Comparison of ENCODE assay signal across 13 cellular contexts in the genomic region with DNA sequence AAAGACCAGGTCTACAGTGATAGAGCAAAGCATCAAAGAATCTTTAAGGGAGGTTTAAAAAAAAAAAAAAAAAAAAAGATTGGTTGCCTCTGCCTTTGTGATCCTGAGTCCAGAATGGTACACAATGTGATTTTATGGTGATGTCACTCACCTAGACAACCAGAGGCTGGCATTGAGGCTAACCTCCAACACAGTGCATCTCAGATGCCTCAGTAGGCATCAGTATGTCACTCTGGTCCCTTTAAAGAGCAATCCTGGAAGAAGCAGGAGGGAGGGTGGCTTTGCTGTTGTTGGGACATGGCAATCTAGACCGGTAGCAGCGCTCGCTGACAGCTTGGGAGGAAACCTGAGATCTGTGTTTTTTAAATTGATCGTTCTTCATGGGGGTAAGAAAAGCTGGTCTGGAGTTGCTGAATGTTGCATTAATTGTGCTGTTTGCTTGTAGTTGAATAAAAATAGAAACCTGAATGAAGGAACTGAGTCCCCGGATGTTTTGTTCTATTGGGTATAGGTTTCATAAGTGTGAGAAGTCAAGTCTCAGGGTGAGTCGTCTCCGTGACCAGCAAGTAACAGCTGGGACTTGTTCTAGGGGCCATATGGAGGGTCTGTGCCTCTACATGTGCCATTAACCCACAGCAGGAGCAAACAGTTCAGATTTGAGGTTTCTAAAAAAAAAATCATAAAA. TPM values are rescaled to one million over a fixed set of nuclear protein-coding genes. Genes with fewer than 3 reads are reported as not detected.
DNase-seq lines count a peak whose midpoint lies in the region; ATAC-seq and TF ChIP-seq lines count a peak whose summit lies in the region.
"Had no signal": no experiment of that assay in that cellular context is flagged by ENCODE, and none has a peak within 500 bp of the region (broad histone marks: within the 10 kb centered on the region; RNA-seq: fewer than 3 reads in every experiment).

No MANE protein-coding gene starts in this region.

- H3K4me3 Mint-ChIP-seq in activated CD4-positive, alpha-beta T cell treated with anti-CD3 and anti-CD28 coated beads for 36 hours: no peak overlapping the region
- no peak overlapping the region for H3K4me3 Mint-ChIP-seq in nephron progenitor cell

- intact Hi-C loops in activated CD4-positive, alpha-beta T cell treated with anti-CD3 and anti-CD28 coated beads for 36 hours (cut with DNase I, micrococcal nuclease): no loop called here
- intact Hi-C loops in thyroid gland (cut with DNase I): no loop called here
- intact Hi-C loops in dorsolateral prefrontal cortex (cut with DNase I): no loop called here

- TF ChIP-seq CTCF in OCI-LY1 (IDR thresholded peaks at IDR 0.05; ENCODE audit: low read length) (no peak), nephron progenitor cell (IDR thresholded peaks at IDR 0.05) (no peak), thyroid gland (IDR thresholded peaks at IDR 0.05) (no peak), dorsolateral prefrontal cortex (IDR thresholded peaks at IDR 0.05 in 54 of 56, conservative IDR thresholded peaks at IDR 0.05 in 2 of 56; ENCODE audit: low read depth in 1 of 56, partially characterized antibody in 56 of 56) (no peak)

- no peaks in the 10 kb centered on the region for H3K9me2 ChIP-seq in OCI-LY1 (ENCODE audit: low read depth, low read length)

- H3K4me1 ChIP-seq in OCI-LY1 (ENCODE audit: insufficient read depth, low read length, severe bottlenecking) (no peaks in the 10 kb centered on the region), thyroid gland (peaks cover 15 to 28% of the 10 kb centered on the region in 2 donors)
- H3K4me1 ChIP-seq: A549, sigmoid colon, SJSA1 had no signal

- CTCF ChIA-PET in activated CD4-positive, alpha-beta T cell treated with anti-CD3 and anti-CD28 coated beads for 36 hours (lab: Charles Lee): no interaction called here

- H3K4me3 ChIP-seq in OCI-LY1 (ENCODE audit: low read depth, low read length, poor library complexity, severe bottlenecking) (no peak overlapping the region), thyroid gland (replicated peaks in 1 of 3) (no peak overlapping the region), dorsolateral prefrontal cortex (no peak overlapping the region)
- H3K4me3 ChIP-seq: A549, sigmoid colon, SJSA1 had no signal

- H3K27me3 Mint-ChIP-seq in activated CD4-positive, alpha-beta T cell treated with anti-CD3 and anti-CD28 coated beads for 36 hours: no peaks in the 10 kb centered on the region
- H3K27me3 Mint-ChIP-seq in nephron progenitor cell (ENCODE audit: low read depth, poor library complexity): peaks cover 4% of the 10 kb centered on the region

- POLR2A ChIA-PET in activated CD4-positive, alpha-beta T cell treated with anti-CD3 and anti-CD28 coated beads for 36 hours (lab: Charles Lee): no interaction called here

- H3K27me3 ChIP-seq in OCI-LY1 (ENCODE audit: insufficient read depth, low read length) (no peaks in the 10 kb centered on the region), thyroid gland (no peaks in the 10 kb centered on the region), dorsolateral prefrontal cortex (no peaks in the 10 kb centered on the region)
- H3K27me3 ChIP-seq: sigmoid colon, SJSA1 had no signal

- peak overlapping the region; percentile 67 for H3K27ac Mint-ChIP-seq in activated CD4-positive, alpha-beta T cell treated with anti-CD3 and anti-CD28 coated beads for 36 hours
- H3K27ac Mint-ChIP-seq in nephron progenitor cell: peak overlapping the region; percentile 71

- no peak overlapping the region for H3K4me2 ChIP-seq in OCI-LY1 (ENCODE audit: low read length)
- H3K4me2 ChIP-seq: A549 had no signal

- no peak for ATAC-seq in activated CD4-positive, alpha-beta T cell treated with anti-CD3 and anti-CD28 coated beads for 36 hours
- peak; percentile 52 for ATAC-seq in GM21526 (IDR thresholded peaks at IDR 0.05; ENCODE audit: low FRiP score, unreplicated experiment)

- 89 to 90% methylated on average over 7 of the region's 7 CpGs for WGBS in thyroid gland, 2 donors

- peak overlapping the region; percentile 12 for H3K27ac ChIP-seq in OCI-LY1 (ENCODE audit: low read depth, low read length, poor library complexity, severe bottlenecking)
- H3K27ac ChIP-seq in thyroid gland: no peak overlapping the region
- H3K27ac ChIP-seq in dorsolateral prefrontal cortex: peak overlapping the region in 25 of 59 donors; percentile 1 to 69 (median 26)
- H3K27ac ChIP-seq: A549, sigmoid colon, SJSA1 had no signal

- no peak for TF ChIP-seq POLR2A in thyroid gland (IDR thresholded peaks at IDR 0.05)

- no peaks in the 10 kb centered on the region for H3K9me3 ChIP-seq in OCI-LY1 (ENCODE audit: low read length)
- no peaks in the 10 kb centered on the region for H3K9me3 ChIP-seq in thyroid gland
- H3K9me3 ChIP-seq: A549, sigmoid colon, SJSA1 had no signal

- peaks cover 62% of the 10 kb centered on the region for H3K36me3 ChIP-seq in OCI-LY1 (ENCODE audit: insufficient read depth, low read length)
- peaks cover 62 to 78% of the 10 kb centered on the region in 2 donors for H3K36me3 ChIP-seq in thyroid gland

- no peaks in the 10 kb centered on the region for H3F3A ChIP-seq in OCI-LY1 (ENCODE audit: insufficient read depth, low read length)

- H3K9ac ChIP-seq in OCI-LY1 (ENCODE audit: low read length): no peak overlapping the region

- H3K36me3 Mint-ChIP-seq in activated CD4-positive, alpha-beta T cell treated with anti-CD3 and anti-CD28 coated beads for 36 hours (ENCODE audit: low read depth): peaks cover 58% of the 10 kb centered on the region
- peaks cover 77% of the 10 kb centered on the region for H3K36me3 Mint-ChIP-seq in nephron progenitor cell (ENCODE audit: low read depth)

- H4K20me1 ChIP-seq in OCI-LY1 (ENCODE audit: insufficient read depth, low read length): no peaks in the 10 kb centered on the region

- H3K79me2 ChIP-seq in OCI-LY1 (ENCODE audit: insufficient read depth, low read length): no peaks in the 10 kb centered on the region

- H2AFZ ChIP-seq in OCI-LY1 (ENCODE audit: low read length): no peak overlapping the region

- H3K4me1 Mint-ChIP-seq in activated CD4-positive, alpha-beta T cell treated with anti-CD3 and anti-CD28 coated beads for 36 hours: peaks cover 10% of the 10 kb centered on the region
- peaks cover 24% of the 10 kb centered on the region for H3K4me1 Mint-ChIP-seq in nephron progenitor cell

- H3K9me3 Mint-ChIP-seq in activated CD4-positive, alpha-beta T cell treated with anti-CD3 and anti-CD28 coated beads for 36 hours (ENCODE audit: low read depth): no peaks in the 10 kb centered on the region
- H3K9me3 Mint-ChIP-seq in nephron progenitor cell: no peaks in the 10 kb centered on the region

- no peak for DNase-seq in activated CD4-positive, alpha-beta T cell treated with anti-CD3 and anti-CD28 coated beads for 36 hours
- no peak for DNase-seq in activated CD4-positive, alpha-beta T cell treated with anti-CD3 and anti-CD28 coated beads for 4 hours
- DNase-seq in nephron progenitor cell: no peak
- DNase-seq in stimulated activated CD4-positive, alpha-beta T cell treated with anti-CD3 and anti-CD28 coated beads, Interleukin-15, amount 100 ng/mL, for 24 hours: no peak
- no peak for DNase-seq in thyroid gland
- DNase-seq in dorsolateral prefrontal cortex: no peak
- DNase-seq: activated CD4-positive, alpha-beta T cell treated with anti-CD3 and anti-CD28 coated beads for 48 hours; amygdala; sigmoid colon had no signal

RNA-seq across cellular contexts. Expression of a gene that starts 9.3 kb away (rescaled TPM):
- total RNA-seq in activated CD4-positive, alpha-beta T cell treated with anti-CD3 and anti-CD28 coated beads for 36 hours: 100 to 1,000 TPM; 117 to 134 TPM
- total RNA-seq in thyroid gland (1,000 to 10,000 TPM in 3 of 4 donors, 100 to 1,000 TPM in 1; 695 to 2,015 (median 1,366) TPM), dorsolateral prefrontal cortex (1,000 to 10,000 TPM in 2 of 120 experiments, 100 to 1,000 TPM in 118; 437 to 1,009 (median 790) TPM)

RNA-seq across cellular contexts. Expression of a gene that starts 41.4 kb away (rescaled TPM):
- 1 to 10 TPM; 6.5 to 8.2 TPM for total RNA-seq in activated CD4-positive, alpha-beta T cell treated with anti-CD3 and anti-CD28 coated beads for 36 hours
- total RNA-seq in thyroid gland (10 to 100 TPM; 62.0 to 93.7 (median 76.6) TPM), dorsolateral prefrontal cortex (10 to 100 TPM in 119 of 120 experiments, 1 to 10 TPM in 1; 9.9 to 40.2 (median 19.8) TPM)
